In genomic region chr12:56257071-56257470, GRCh38 we compare ENCODE assay signal across 8 cellular contexts. TPM values are rescaled to one million over a fixed set of nuclear protein-coding genes. Genes with fewer than 3 reads are reported as not detected.
DNase-seq lines count a peak whose midpoint lies in the region; ATAC-seq, FAIRE-seq and TF ChIP-seq lines count a peak whose summit lies in the region.

No MANE protein-coding gene starts in this region.

- in situ Hi-C loops in K562 (cut with MboI) = loop anchor here (5.0 kb wide), 1 partner anchor 65 kb away; no protein-coding TSS in a partner anchor

- no peak overlapping the region for H2BK120ac ChIP-seq in mesendoderm (ENCODE audit: low read depth, low read length)

- no peak for ATAC-seq in K562
- no peak for ATAC-seq in upper lobe of left lung (ENCODE audit: low FRiP score in 2 of 2)
- no peak for ATAC-seq in GM19463 (IDR thresholded peaks at IDR 0.05; ENCODE audit: unreplicated experiment)
- ATAC-seq in HG03039 (IDR thresholded peaks at IDR 0.05; ENCODE audit: unreplicated experiment) = no peak

- no peaks in the 10 kb centered on the region for H3K9me1 ChIP-seq in K562 (ENCODE audit: control insufficient read depth, insufficient read depth, low read length)

- POLR2A ChIA-PET in K562 (lab: Yijun Ruan, JAX) = interaction anchor here (2.1 kb wide), 1 partner anchor 23 kb away, joined by 7 read pairs; no protein-coding TSS in a partner anchor

- TF ChIP-seq RAD21 in K562 (CRISPR knock-in tag; conservative IDR thresholded peaks at IDR 0.05 in 1 of 2, IDR thresholded peaks at IDR 0.05 in 1 of 2) = no peak

- H3K4me2 ChIP-seq in K562 (ENCODE audit: insufficient read depth, low read length) (peak overlapping the region; percentile 97), mesendoderm (ENCODE audit: low read length) (peak overlapping the region; percentile 56)

- H4K5ac ChIP-seq in mesendoderm (ENCODE audit: low read length) = no peak overlapping the region

- H3K18ac ChIP-seq in mesendoderm (ENCODE audit: low read length) = no peak overlapping the region

- 65% methylated on average over 6 of the region's 8 CpGs for WGBS in K562 (ENCODE audit: insufficient coverage, low coverage, missing lambda C conversion rate)
- WGBS in mesendoderm (ENCODE audit: extremely low coverage, insufficient coverage, low lambda C conversion rate) = no CpG with 5 or more reads among the region's 8 CpGs
- 68 to 73% methylated on average over 5 to 8 of the region's 8 CpGs for WGBS in upper lobe of left lung, 2 donors

- peak overlapping the region; percentile 85 to 95 for H3K9ac ChIP-seq in K562 (ENCODE audit: insufficient read depth in 1 of 2, low read depth in 2 of 2, low read length in 2 of 2)
- peak overlapping the region; percentile 97 for H3K9ac ChIP-seq in mesendoderm (ENCODE audit: low read length)

- no TSS peak for BruUV-seq in K562 (replicated peaks; lab: Mats Ljungman, UMichigan)

- H4K8ac ChIP-seq in mesendoderm (ENCODE audit: low read depth, low read length) = no peak overlapping the region

- no peak overlapping the region for H2BK15ac ChIP-seq in mesendoderm (replicated peaks; ENCODE audit: low read depth)

- H3K79me2 ChIP-seq in K562 (ENCODE audit: control insufficient read depth, insufficient read depth, low read length) (peaks cover 24% of the 10 kb centered on the region), mesendoderm (ENCODE audit: control insufficient read depth, insufficient read depth, low read length) (peaks cover 6% of the 10 kb centered on the region)

- peaks cover 19% of the 10 kb centered on the region for H3K4me1 Mint-ChIP-seq in activated naive CD4-positive, alpha-beta T cell treated with anti-CD3 and anti-CD28 coated beads, Interleukin-2, amount 10 ng/mL, durations not matched to agents 7 days and 5 days

- peak overlapping the region; percentile 91 for H3K4me3 ChIP-seq in K562
- peak overlapping the region; percentile 47 for H3K4me3 ChIP-seq in mesendoderm (ENCODE audit: low read length)
- H3K4me3 ChIP-seq in upper lobe of left lung = peak overlapping the region in 3 of 4 donors; percentile 83 to 93 (median 88)

- DNase-seq in activated naive CD4-positive, alpha-beta T cell treated with anti-CD3 and anti-CD28 coated beads, Interleukin-2, amount 10 ng/mL, durations not matched to agents 7 days and 5 days = no peak
- DNase-seq in activated naive CD4-positive, alpha-beta T cell treated with Interleukin-2 at 50 U/mL for 16 hours = no peak
- no peak for DNase-seq in K562 (ENCODE audit: extremely low read depth in 1 of 4, low spot score in 3 of 4)
- DNase-seq in mesendoderm = no peak
- DNase-seq in upper lobe of left lung = no peak
- DNase-seq in NCI-H1436 (lab: John Stamatoyannopoulos, UW) = no peak

- H3K36me3 Mint-ChIP-seq in activated naive CD4-positive, alpha-beta T cell treated with anti-CD3 and anti-CD28 coated beads, Interleukin-2, amount 10 ng/mL, durations not matched to agents 7 days and 5 days = peaks cover 24% of the 10 kb centered on the region

- H3K23ac ChIP-seq in mesendoderm (ENCODE audit: low read length) = no peak overlapping the region

- peaks cover 51% of the 10 kb centered on the region; the same call in 2 of the 3 replicates for H3K36me3 ChIP-seq in K562 (ENCODE audit: control insufficient read depth, insufficient read depth, low read length)
- peaks cover 20% of the 10 kb centered on the region for H3K36me3 ChIP-seq in mesendoderm (ENCODE audit: control insufficient read depth, insufficient read depth, low read length)
- H3K36me3 ChIP-seq in upper lobe of left lung = peaks cover 20 to 39% (median 37%) of the 10 kb centered on the region in 4 donors

- peak overlapping the region; percentile 54 for H3K27ac Mint-ChIP-seq in activated naive CD4-positive, alpha-beta T cell treated with anti-CD3 and anti-CD28 coated beads, Interleukin-2, amount 10 ng/mL, durations not matched to agents 7 days and 5 days

- H3K4ac ChIP-seq in mesendoderm (ENCODE audit: low read depth, low read length) = no peak overlapping the region

- H3K27ac ChIP-seq in K562 (ENCODE audit: extremely low read depth, low read depth, low read length) (no peak overlapping the region; the same call in 1 of the 3 replicates), mesendoderm (ENCODE audit: low read depth, low read length) (peak overlapping the region; percentile 32), upper lobe of left lung (peak overlapping the region in 2 of 4 donors; percentile 87 to 92)

- peak overlapping the region; percentile 98; the same call in 1 of the 2 replicates for H2AFZ ChIP-seq in K562 (ENCODE audit: low read depth, low read length)

- TF ChIP-seq EP300 in K562 (IDR thresholded peaks at IDR 0.05; ENCODE audit: low read length) (no peak), upper lobe of left lung (IDR thresholded peaks at IDR 0.05) (no peak)

- TF ChIP-seq CTCF in K562 (IDR thresholded peaks at IDR 0.05 in 2 of 3, conservative IDR thresholded peaks at IDR 0.05 in 1 of 3; ENCODE audit: insufficient read depth in 2 of 3, low read depth in 1 of 3, low read length in 3 of 3) (no peak), upper lobe of left lung (IDR thresholded peaks at IDR 0.05) (no peak)

- H3K4me3 Mint-ChIP-seq in activated naive CD4-positive, alpha-beta T cell treated with anti-CD3 and anti-CD28 coated beads, Interleukin-2, amount 10 ng/mL, durations not matched to agents 7 days and 5 days = peak overlapping the region; percentile 82

- peaks cover 12 to 20% of the 10 kb centered on the region in 2 experiments; a peak in 4 of 5 replicates for H3K4me1 ChIP-seq in K562 (replicated peaks in 1 of 2; ENCODE audit: control insufficient read depth in 2 of 2, insufficient read depth in 2 of 2, low read length in 2 of 2)
- peaks cover 8% of the 10 kb centered on the region for H3K4me1 ChIP-seq in mesendoderm (ENCODE audit: control insufficient read depth, low read depth, low read length)
- peaks cover 21 to 32% (median 32%) of the 10 kb centered on the region in 4 donors for H3K4me1 ChIP-seq in upper lobe of left lung

- CTCF ChIA-PET in activated naive CD4-positive, alpha-beta T cell treated with anti-CD3 and anti-CD28 coated beads, Interleukin-2, amount 10 ng/mL, durations not matched to agents 7 days and 5 days (lab: Charles Lee) = interaction anchor here (0.8 to 4.0 kb wide), 7 partner anchors 9 to 139 kb away, joined by 3 to 33 read pairs (median 4); partner anchors contain the start of genes COQ10A, CS, SMARCC2 and ZC3H10
- CTCF ChIA-PET in K562 (lab: Yijun Ruan, JAX; ENCODE audit: low intra/inter-chr PET ratio) = interaction anchor here (0.5 to 2.4 kb wide), 2 partner anchors 67 to 211 kb away, joined by 5 to 11 read pairs; partner anchors contain the start of genes SMARCC2 and SPRYD4

- H3K56ac ChIP-seq in mesendoderm (ENCODE audit: low read length) = peak overlapping the region; percentile 75

- intact Hi-C loops in K562 (cut with micrococcal nuclease) = no loop called here

- no peak overlapping the region for H2AK5ac ChIP-seq in mesendoderm (ENCODE audit: low read length)

- no peak for FAIRE-seq in K562 (lab: Jason Lieb, UNC)

- no peak overlapping the region for H2BK5ac ChIP-seq in mesendoderm (ENCODE audit: low read length)

- no peak for TF ChIP-seq POLR2A in K562 (conservative IDR thresholded peaks at IDR 0.05)
- TF ChIP-seq POLR2A in upper lobe of left lung (IDR thresholded peaks at IDR 0.05) = no peak

- H3K9me3 ChIP-seq in K562 (replicated peaks; ENCODE audit: control insufficient read depth, insufficient read depth, low read depth, low read length) (no peaks in the 10 kb centered on the region), upper lobe of left lung (no peaks in the 10 kb centered on the region)

- H4K20me1 ChIP-seq in K562 (replicated peaks; ENCODE audit: control insufficient read depth, insufficient read depth, low read length) = peaks cover 6% of the 10 kb centered on the region

- peaks cover 5% of the 10 kb centered on the region for H3K27me3 Mint-ChIP-seq in activated naive CD4-positive, alpha-beta T cell treated with anti-CD3 and anti-CD28 coated beads, Interleukin-2, amount 10 ng/mL, durations not matched to agents 7 days and 5 days

- H3K27me3 ChIP-seq in K562 (ENCODE audit: control insufficient read depth in 2 of 2, insufficient read depth in 2 of 2, low read length in 2 of 2) = no peaks in the 10 kb centered on the region
- no peaks in the 10 kb centered on the region for H3K27me3 ChIP-seq in mesendoderm (ENCODE audit: insufficient read depth, low read length, poor library complexity)
- no peaks in the 10 kb centered on the region for H3K27me3 ChIP-seq in upper lobe of left lung

- no peaks in the 10 kb centered on the region for H3K9me3 Mint-ChIP-seq in activated naive CD4-positive, alpha-beta T cell treated with anti-CD3 and anti-CD28 coated beads, Interleukin-2, amount 10 ng/mL, durations not matched to agents 7 days and 5 days

- H3K79me1 ChIP-seq in mesendoderm (ENCODE audit: low read length) = peaks cover 13% of the 10 kb centered on the region

RNA-seq across cellular contexts. Expression of gene ANKRD52, which starts 1.1 kb away (rescaled TPM):
- total RNA-seq in K562 (2011; cell fraction: chromatin; rRNA removed; ENCODE audit: low replicate concordance) = 36.9 and 89.7 TPM in 2 replicates
- total RNA-seq in K562 (2011; cell fraction: nucleolus; rRNA removed) = 28.3 and 32.8 TPM in 2 replicates
- 34.2 and 38.4 TPM in 2 replicates for total RNA-seq in K562 (2011; cell fraction: nucleoplasm; rRNA removed)
- total RNA-seq in K562 (2014; rRNA removed) (7.5 and 14.9 TPM in 2 replicates), K562 (2014; rRNA removed; fragmentation: Illumina TruSeq; extraction: Trizol) (5.8 and 7.9 TPM in 2 replicates), K562 (2015; rRNA removed; fragmentation: Illumina TruSeq; extraction: Trizol) (8.7 and 10.2 TPM in 2 replicates), K562 (2021) (39.1 and 46.8 TPM in 2 replicates), upper lobe of left lung (10 to 100 TPM; 17.6 to 48.2 (median 28.8) TPM)
- polyA plus RNA-seq in K562 (2011; rRNA removed) (7.4 and 13.4 TPM in 2 replicates), K562 (2014; fragmentation: Illumina TruSeq; extraction: Trizol) (22.6 and 25.5 TPM in 2 replicates), K562 (2014; fragmentation: Nextera tagmentation; extraction: Ambion mirVana) (under 1 TPM; 0.52 to 0.55 TPM), K562 (2014; rRNA removed) (16.7 and 17.3 TPM in 2 replicates)
- 9.9 and 12.9 TPM in 2 replicates for polyA plus RNA-seq in K562 (2011; cell fraction: cytosol; rRNA removed)
- polyA plus RNA-seq in K562 (2011; cell fraction: nucleus; rRNA removed) = 33.2 and 50.3 TPM in 2 replicates
- polyA plus RNA-seq in K562 (2012) = 21.4 and 22.5 TPM in 2 replicates
- polyA minus RNA-seq in K562 (2011; rRNA and poly(A)+ RNA removed) = 9.5 and 13.7 TPM in 2 replicates
- polyA minus RNA-seq in K562 (2011; cell fraction: cytosol; rRNA and poly(A)+ RNA removed) = 15.3 and 16.6 TPM in 2 replicates
- 7.7 and 12.7 TPM in 2 replicates for polyA minus RNA-seq in K562 (2011; cell fraction: nucleus; rRNA and poly(A)+ RNA removed)
- polyA plus RNA-seq in mesendoderm (2013, experiment 1 of 2) = 12.7 TPM
- 11.5 TPM for polyA plus RNA-seq in mesendoderm (2013, experiment 2 of 2)

RNA-seq across cellular contexts. Expression of gene COQ10A, which starts 9.7 kb away (rescaled TPM):
- 40.5 and 51.5 TPM in 2 replicates for total RNA-seq in K562 (2011; cell fraction: chromatin; rRNA removed; ENCODE audit: low replicate concordance)
- total RNA-seq in K562 (2011; cell fraction: nucleolus; rRNA removed) = 39.9 and 41.2 TPM in 2 replicates
- total RNA-seq in K562 (2011; cell fraction: nucleoplasm; rRNA removed) = 38.4 and 43.7 TPM in 2 replicates
- total RNA-seq in K562 (2014; rRNA removed) (11.3 and 14.3 TPM in 2 replicates), K562 (2014; rRNA removed; fragmentation: Illumina TruSeq; extraction: Trizol) (11.4 and 12.0 TPM in 2 replicates), K562 (2015; rRNA removed; fragmentation: Illumina TruSeq; extraction: Trizol) (10.0 and 11.0 TPM in 2 replicates), K562 (2021) (12.7 and 14.2 TPM in 2 replicates), upper lobe of left lung (10 to 100 TPM; 12.8 to 26.3 (median 17.5) TPM)
- polyA plus RNA-seq in K562 (2011; rRNA removed) (26.4 and 31.2 TPM in 2 replicates), K562 (2014; fragmentation: Illumina TruSeq; extraction: Trizol) (16.3 and 19.3 TPM in 2 replicates), K562 (2014; fragmentation: Nextera tagmentation; extraction: Ambion mirVana) (1 to 10 TPM; 3.1 to 5.7 TPM), K562 (2014; rRNA removed) (21.1 and 23.6 TPM in 2 replicates)
- polyA plus RNA-seq in K562 (2011; cell fraction: cytosol; rRNA removed) = 19.6 and 35.7 TPM in 2 replicates
- polyA plus RNA-seq in K562 (2011; cell fraction: nucleus; rRNA removed) = 49.1 and 54.0 TPM in 2 replicates
- 11.8 and 21.5 TPM in 2 replicates for polyA plus RNA-seq in K562 (2012)
- 15.2 and 18.2 TPM in 2 replicates for polyA minus RNA-seq in K562 (2011; rRNA and poly(A)+ RNA removed)
- polyA minus RNA-seq in K562 (2011; cell fraction: cytosol; rRNA and poly(A)+ RNA removed) = 5.1 and 7.4 TPM in 2 replicates
- 7.7 and 12.7 TPM in 2 replicates for polyA minus RNA-seq in K562 (2011; cell fraction: nucleus; rRNA and poly(A)+ RNA removed)
- 10.5 TPM for polyA plus RNA-seq in mesendoderm (2013, experiment 1 of 2)
- 11.0 TPM for polyA plus RNA-seq in mesendoderm (2013, experiment 2 of 2)

RNA-seq across cellular contexts. Expression of gene SLC39A5, which starts 27.2 kb away (rescaled TPM):
- total RNA-seq in K562 (2011; cell fraction: chromatin; rRNA removed; ENCODE audit: low replicate concordance) = 0.76 and 0.83 TPM in 2 replicates
- total RNA-seq in K562 (2011; cell fraction: nucleolus; rRNA removed) = 0.67 and 1.6 TPM in 2 replicates
- 1.5 and 2.7 TPM in 2 replicates for total RNA-seq in K562 (2011; cell fraction: nucleoplasm; rRNA removed)
- total RNA-seq in K562 (2014; rRNA removed) (not detected in 2 replicates), K562 (2014; rRNA removed; fragmentation: Illumina TruSeq; extraction: Trizol) (not detected in 2 replicates), K562 (2015; rRNA removed; fragmentation: Illumina TruSeq; extraction: Trizol) (not detected in 2 replicates), K562 (2021) (0.27 TPM in 1 of 2 replicates, not detected in the other), upper lobe of left lung (1 to 10 TPM in 2 of 6 donors, under 1 TPM in 1, not detected in 3; 0.37 to 1.2 (median 1.1) TPM)
- polyA plus RNA-seq in K562 (2011; rRNA removed) (0.08 and 0.18 TPM in 2 replicates), K562 (2014; fragmentation: Illumina TruSeq; extraction: Trizol) (0.10 TPM in 1 of 2 replicates, not detected in the other), K562 (2014; fragmentation: Nextera tagmentation; extraction: Ambion mirVana) (not detected), K562 (2014; rRNA removed) (not detected in 2 replicates)
- polyA plus RNA-seq in K562 (2011; cell fraction: cytosol; rRNA removed) = 0.06 TPM in 1 of 2 replicates, not detected in the other
- polyA plus RNA-seq in K562 (2011; cell fraction: nucleus; rRNA removed) = 0.41 and 0.42 TPM in 2 replicates
- 0.13 and 0.40 TPM in 2 replicates for polyA plus RNA-seq in K562 (2012)
- not detected in 2 replicates for polyA minus RNA-seq in K562 (2011; rRNA and poly(A)+ RNA removed)
- not detected in 2 replicates for polyA minus RNA-seq in K562 (2011; cell fraction: cytosol; rRNA and poly(A)+ RNA removed)
- not detected in 2 replicates for polyA minus RNA-seq in K562 (2011; cell fraction: nucleus; rRNA and poly(A)+ RNA removed)
- polyA plus RNA-seq in mesendoderm (2013, experiment 1 of 2) = 0.07 TPM
- polyA plus RNA-seq in mesendoderm (2013, experiment 2 of 2) = 0.11 TPM

RNA-seq across cellular contexts. Expression of gene NABP2, which starts 32.9 kb away (rescaled TPM):
- total RNA-seq in K562 (2011; cell fraction: chromatin; rRNA removed; ENCODE audit: low replicate concordance) = 7.0 and 11.2 TPM in 2 replicates
- total RNA-seq in K562 (2011; cell fraction: nucleolus; rRNA removed) = 9.1 and 11.5 TPM in 2 replicates
- total RNA-seq in K562 (2011; cell fraction: nucleoplasm; rRNA removed) = 12.6 and 12.7 TPM in 2 replicates
- 49.3 and 53.1 TPM in 2 replicates for total RNA-seq in K562 (2014; rRNA removed)
- 38.1 and 38.2 TPM in 2 replicates for total RNA-seq in K562 (2014; rRNA removed; fragmentation: Illumina TruSeq; extraction: Trizol)
- total RNA-seq in K562 (2015; rRNA removed; fragmentation: Illumina TruSeq; extraction: Trizol) = 50.0 and 51.5 TPM in 2 replicates
- 39.5 and 43.1 TPM in 2 replicates for total RNA-seq in K562 (2021)
- 51.6 and 60.6 TPM in 2 replicates for polyA plus RNA-seq in K562 (2011; rRNA removed)
- 66.8 and 75.5 TPM in 2 replicates for polyA plus RNA-seq in K562 (2011; cell fraction: cytosol; rRNA removed)
- 13.8 and 14.0 TPM in 2 replicates for polyA plus RNA-seq in K562 (2011; cell fraction: nucleus; rRNA removed)
- polyA plus RNA-seq in K562 (2012) = 44.4 and 46.0 TPM in 2 replicates
- polyA plus RNA-seq in K562 (2014; fragmentation: Illumina TruSeq; extraction: Trizol) = 43.5 and 43.8 TPM in 2 replicates
- polyA plus RNA-seq in K562 (2014; fragmentation: Nextera tagmentation; extraction: Ambion mirVana) = 10 to 100 TPM; 11.3 to 28.0 TPM
- 46.8 and 58.2 TPM in 2 replicates for polyA plus RNA-seq in K562 (2014; rRNA removed)
- polyA minus RNA-seq in K562 (2011; rRNA and poly(A)+ RNA removed) = 27.9 and 28.7 TPM in 2 replicates
- 17.8 and 19.0 TPM in 2 replicates for polyA minus RNA-seq in K562 (2011; cell fraction: cytosol; rRNA and poly(A)+ RNA removed)
- polyA minus RNA-seq in K562 (2011; cell fraction: nucleus; rRNA and poly(A)+ RNA removed) = 4.4 and 8.1 TPM in 2 replicates
- 22.9 TPM for polyA plus RNA-seq in mesendoderm (2013, experiment 1 of 2)
- 23.2 TPM for polyA plus RNA-seq in mesendoderm (2013, experiment 2 of 2)
- 10 to 100 TPM in 4 of 6 donors, 1 to 10 TPM in 2; 4.2 to 23.1 (median 17.6) TPM for total RNA-seq in upper lobe of left lung

RNA-seq across cellular contexts. Expression of gene RNF41, which starts 35.3 kb away (rescaled TPM):
- 38.1 and 80.4 TPM in 2 replicates for total RNA-seq in K562 (2011; cell fraction: chromatin; rRNA removed; ENCODE audit: low replicate concordance)
- total RNA-seq in K562 (2011; cell fraction: nucleolus; rRNA removed) = 46.2 and 48.2 TPM in 2 replicates
- 35.6 and 42.0 TPM in 2 replicates for total RNA-seq in K562 (2011; cell fraction: nucleoplasm; rRNA removed)
- 28.7 and 39.7 TPM in 2 replicates for total RNA-seq in K562 (2014; rRNA removed)
- total RNA-seq in K562 (2014; rRNA removed; fragmentation: Illumina TruSeq; extraction: Trizol) = 32.2 and 33.8 TPM in 2 replicates
- 28.2 and 29.0 TPM in 2 replicates for total RNA-seq in K562 (2015; rRNA removed; fragmentation: Illumina TruSeq; extraction: Trizol)
- 37.1 and 40.6 TPM in 2 replicates for total RNA-seq in K562 (2021)
- 45.4 and 63.8 TPM in 2 replicates for polyA plus RNA-seq in K562 (2011; rRNA removed)
- 85.1 and 97.2 TPM in 2 replicates for polyA plus RNA-seq in K562 (2011; cell fraction: cytosol; rRNA removed)
- polyA plus RNA-seq in K562 (2011; cell fraction: nucleus; rRNA removed) = 35.0 and 44.2 TPM in 2 replicates
- 22.7 and 44.3 TPM in 2 replicates for polyA plus RNA-seq in K562 (2012)
- 46.8 and 53.2 TPM in 2 replicates for polyA plus RNA-seq in K562 (2014; fragmentation: Illumina TruSeq; extraction: Trizol)
- polyA plus RNA-seq in K562 (2014; fragmentation: Nextera tagmentation; extraction: Ambion mirVana) = 10 to 100 TPM; 29.7 to 30.0 TPM
- 36.0 and 39.3 TPM in 2 replicates for polyA plus RNA-seq in K562 (2014; rRNA removed)
- 94.3 and 95.6 TPM in 2 replicates for polyA minus RNA-seq in K562 (2011; rRNA and poly(A)+ RNA removed)
- polyA minus RNA-seq in K562 (2011; cell fraction: cytosol; rRNA and poly(A)+ RNA removed) = 44.2 and 59.1 TPM in 2 replicates
- 19.4 and 38.8 TPM in 2 replicates for polyA minus RNA-seq in K562 (2011; cell fraction: nucleus; rRNA and poly(A)+ RNA removed)
- polyA plus RNA-seq in mesendoderm (2013, experiment 1 of 2) = 42.1 TPM
- polyA plus RNA-seq in mesendoderm (2013, experiment 2 of 2) = 45.8 TPM
- total RNA-seq in upper lobe of left lung = 10 to 100 TPM; 38.8 to 94.3 (median 62.1) TPM
